Comparison of ENCODE assay signal across 34 cellular contexts in the genomic region with DNA sequence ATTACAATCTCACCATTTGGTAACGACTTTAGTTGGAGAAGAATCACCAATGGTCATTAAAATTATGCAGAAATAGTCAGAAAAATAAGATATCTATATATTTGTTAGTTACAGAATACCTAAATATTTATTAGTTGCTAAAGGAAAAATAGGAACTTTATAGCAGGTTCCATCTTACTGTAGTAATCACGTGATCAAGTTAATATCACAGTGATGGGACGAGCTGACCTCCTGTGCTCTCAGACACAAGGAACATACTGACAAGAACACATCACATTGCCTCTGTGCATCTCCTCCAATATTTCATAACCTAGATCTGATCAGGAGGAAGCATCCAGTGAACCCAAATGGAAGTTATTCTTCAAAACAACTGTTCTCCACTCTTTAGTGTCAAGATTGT.
"Had no signal": no experiment of that assay in that cellular context is flagged by ENCODE, and none has a peak within 500 bp of the region (broad histone marks: within the 10 kb centered on the region; RNA-seq: fewer than 3 reads in every experiment).

No MANE protein-coding gene starts in this region.

- H3K27me3 ChIP-seq: MG63 had no signal

- H3K4me3 ChIP-seq: MG63 had no signal

- H3K36me3 ChIP-seq: MG63 had no signal

- DNase-seq: Karpas-422, Kasumi-1, MG63, MM.1S, MV-4-11, NCI-H1048, NCI-H1092, NCI-H1092 treated with DMSO at 0.1 percent for 48 hours, NCI-H1105, NCI-H1105 treated with DMSO at 0.1 percent for 48 hours, NCI-H1417, NCI-H1417 treated with DMSO at 0.1 percent for 48 hours, NCI-H1436, NCI-H1436 treated with DMSO at 0.1 percent for 48 hours, NCI-H146, NCI-H1694, NCI-H1694 treated with DMSO at 0.1 percent for 48 hours, NCI-H187, NCI-H187 treated with DMSO at 0.1 percent for 48 hours, NCI-H1930, NCI-H2029, NCI-H2029 treated with DMSO at 0.1 percent for 48 hours, NCI-H2081, NCI-H2081 treated with DMSO at 0.1 percent for 48 hours, NCI-H2107, NCI-H2171, NCI-H2171 treated with DMSO at 0.1 percent for 48 hours, NCI-H2227 treated with DMSO at 0.1 percent for 48 hours, NCI-H226, NCI-H345, NCI-H446, NCI-H446 treated with DMSO at 0.1 percent for 48 hours, NCI-H510A, NCI-H510A treated with DMSO at 0.1 percent for 48 hours had no signal

- H3K9me3 ChIP-seq: MG63 had no signal
